ENCODE assay signal across 23 cellular contexts in genomic region chr1:26368486-26368885, GRCh38. TPM values are rescaled to one million over a fixed set of nuclear protein-coding genes. Genes with fewer than 3 reads are reported as not detected.
DNase-seq lines count a peak whose midpoint lies in the region; ATAC-seq, FAIRE-seq and TF ChIP-seq lines count a peak whose summit lies in the region.
"Had no signal": no experiment of that assay in that cellular context is flagged by ENCODE, and none has a peak within 500 bp of the region (broad histone marks: within the 10 kb centered on the region; RNA-seq: fewer than 3 reads in every experiment).

No MANE protein-coding gene starts in this region.

- H3K27me3 ChIP-seq in HepG2 (ENCODE audit: control insufficient read depth in 1 of 2, insufficient read depth in 2 of 2, low read length in 2 of 2) (peaks cover 3 to 7% of the 10 kb centered on the region in 2 experiments; a peak in 2 of 5 replicates), right lobe of liver (no peaks in the 10 kb centered on the region), stomach (peaks cover 0 to 61% (median 4%) of the 10 kb centered on the region in 3 donors)
- H3K27me3 ChIP-seq: BE2C had no signal

- in situ Hi-C loops in HepG2 (cut with HindIII; ENCODE audit: extremely low pct_ligation_motif_present, low pct_unique_long_range_greater_than_20kb): no loop called here

- H3K36me3 Mint-ChIP-seq in T-cell: no peaks in the 10 kb centered on the region
- peaks cover 0 to 9% (median 0%) of the 10 kb centered on the region in 3 donors for H3K36me3 Mint-ChIP-seq in immature natural killer cell

- H3K4me2 ChIP-seq in HepG2 (ENCODE audit: low read depth, low read length): no peak overlapping the region
- H3K4me2 ChIP-seq: GM23338 had no signal

- H3K27ac Mint-ChIP-seq in T-cell (peak overlapping the region; percentile 58 to 61), immature natural killer cell (no peak overlapping the region)
- H3K27ac Mint-ChIP-seq: GM23338, HFFc6, IgD-negative memory B cell had no signal

- intact Hi-C loops in HepG2 (cut with micrococcal nuclease; ENCODE audit: unreplicated experiment): no loop called here
- intact Hi-C loops in right lobe of liver (cut with DNase I): loop anchor here (10.0 kb wide), 2 partner anchors 74 to 84 kb away; partner anchors contain the start of gene SH3BGRL3 (in 1 of the 2)
- intact Hi-C loops in stomach (cut with DNase I; ENCODE audit: low total_unique reads): no loop called here

- no peak overlapping the region for H3K4me3 ChIP-seq in HepG2 (replicated peaks in 1 of 3; ENCODE audit: insufficient read depth in 1 of 3, low read depth in 2 of 3, low read length in 3 of 3)
- no peak overlapping the region for H3K4me3 ChIP-seq in right lobe of liver
- no peak overlapping the region for H3K4me3 ChIP-seq in HEK293 (ENCODE audit: low read depth, low read length)
- no peak overlapping the region for H3K4me3 ChIP-seq in stomach
- H3K4me3 ChIP-seq: GM23338 had no signal

- no peak for DNase-seq in HepG2 (ENCODE audit: low spot score)
- DNase-seq in right lobe of liver: no peak
- no peak for DNase-seq in T-cell
- DNase-seq in immature natural killer cell: no peak
- DNase-seq in epidermal melanocyte (ENCODE audit: insufficient read length, low spot score): no peak
- DNase-seq in stomach: no peak
- DNase-seq: ACHN; BE2C; C1 segment of cervical spinal cord; CD4-positive, CD25-positive, alpha-beta regulatory T cell; DMS153; DMS79; GF-D8; HCEC 1CT; HFFc6 had no signal

- H3K27me3 Mint-ChIP-seq in T-cell (no peaks in the 10 kb centered on the region), immature natural killer cell (ENCODE audit: low read depth in 3 of 3) (peaks cover 10 to 38% (median 14%) of the 10 kb centered on the region in 3 donors)

- no peak for TF ChIP-seq RAD21 in HepG2 (CRISPR knock-in tag; IDR thresholded peaks at IDR 0.05)

- H2AFZ ChIP-seq in HepG2 (ENCODE audit: low read length): no peak overlapping the region
- H2AFZ ChIP-seq: GM23338 had no signal

- POLR2A ChIA-PET in HepG2 (lab: Yijun Ruan, JAX) (no interaction called here), HEK293 (lab: Yijun Ruan, JAX) (no interaction called here), T-cell (lab: Charles Lee) (no interaction called here)

- TF ChIP-seq EP300 in HepG2 (IDR thresholded peaks at IDR 0.05; ENCODE audit: low read depth in 2 of 2, low read length in 2 of 2) (no peak), HepG2 (CRISPR knock-in tag; IDR thresholded peaks at IDR 0.05; ENCODE audit: borderline replicate concordance) (no peak), stomach (IDR thresholded peaks at IDR 0.05) (no peak)

- H3K27ac ChIP-seq in HepG2 (ENCODE audit: extremely low read length, insufficient read depth, low read length) (no peak overlapping the region), right lobe of liver (no peak overlapping the region), HEK293 (ENCODE audit: extremely low read depth, low read depth, low read length) (no peak overlapping the region), stomach (no peak overlapping the region)
- H3K27ac ChIP-seq: HL-60 had no signal

- TF ChIP-seq CTCF in HepG2 (CRISPR knock-in tag; IDR thresholded peaks at IDR 0.05) (no peak), right lobe of liver (IDR thresholded peaks at IDR 0.05) (no peak), HEK293 (tag by site-specific recombination; IDR thresholded peaks at IDR 0.05) (no peak), stomach (IDR thresholded peaks at IDR 0.05) (no peak)

- no peak overlapping the region for H3K9ac ChIP-seq in HepG2 (ENCODE audit: insufficient read depth, low read depth, low read length)

- H3K9me3 ChIP-seq in HepG2 (ENCODE audit: low read length) (no peaks in the 10 kb centered on the region), right lobe of liver (no peaks in the 10 kb centered on the region), HEK293 (ENCODE audit: control insufficient read depth, insufficient read depth, low read depth, low read length) (no peaks in the 10 kb centered on the region), stomach (no peaks in the 10 kb centered on the region)
- H3K9me3 ChIP-seq: BE2C had no signal

- 65% methylated on average over 3 of the region's 3 CpGs for WGBS in HepG2 (ENCODE audit: low lambda C conversion rate)
- WGBS in right lobe of liver (ENCODE audit: insufficient coverage, low coverage, low lambda C conversion rate, missing lambda C conversion rate): 90% methylated on average over 3 of the region's 3 CpGs
- 92 to 96% (median 95%) methylated on average over 3 of the region's 3 CpGs for WGBS in stomach, 5 donors

- CTCF ChIA-PET in HepG2 (lab: Yijun Ruan, JAX; ENCODE audit: low intra/inter-chr PET ratio, low total read pairs): no interaction called here
- CTCF ChIA-PET in HEK293 (lab: Yijun Ruan, JAX): interaction anchor here (0.6 to 1.8 kb wide), 2 partner anchors 47 to 135 kb away, joined by 3 to 7 read pairs; partner anchors contain the start of gene CEP85
- CTCF ChIA-PET in T-cell (lab: Charles Lee): no interaction called here

- TF ChIP-seq POLR2A in HepG2 (IDR thresholded peaks at IDR 0.05; ENCODE audit: insufficient read depth in 1 of 2, low read depth in 2 of 2, low read length in 2 of 2) (no peak), right lobe of liver (IDR thresholded peaks at IDR 0.05) (no peak), stomach (IDR thresholded peaks at IDR 0.05) (no peak)

- H3K4me1 Mint-ChIP-seq in T-cell (peaks cover 56 to 73% (median 61%) of the 10 kb centered on the region in 3 donors), immature natural killer cell (peaks cover 52 to 72% of the 10 kb centered on the region in 2 donors)

- H3K36me3 ChIP-seq in HepG2 (replicated peaks in 1 of 2; ENCODE audit: control insufficient read depth in 1 of 2, insufficient read depth in 2 of 2, low read length in 2 of 2): no peaks in the 10 kb centered on the region; a peak in 1 of 5 replicates
- H3K36me3 ChIP-seq in right lobe of liver: no peaks in the 10 kb centered on the region
- no peaks in the 10 kb centered on the region for H3K36me3 ChIP-seq in HEK293 (ENCODE audit: control insufficient read depth in 2 of 2, insufficient read depth in 1 of 2, low read length in 2 of 2)
- no peaks in the 10 kb centered on the region for H3K36me3 ChIP-seq in stomach
- H3K36me3 ChIP-seq: BE2C had no signal

- ATAC-seq in HepG2 (no peak), right lobe of liver (no peak), T-cell (replicated peaks in 1 of 4) (no peak)
- ATAC-seq: GM23338 had no signal

- peaks cover 21% of the 10 kb centered on the region for H3K4me1 ChIP-seq in HepG2 (ENCODE audit: insufficient read depth, low read length)
- no peaks in the 10 kb centered on the region for H3K4me1 ChIP-seq in right lobe of liver
- no peaks in the 10 kb centered on the region for H3K4me1 ChIP-seq in HEK293 (ENCODE audit: control insufficient read depth, insufficient read depth, low read length)
- peaks cover 0 to 8% (median 0%) of the 10 kb centered on the region in 4 donors for H3K4me1 ChIP-seq in stomach
- H3K4me1 ChIP-seq: BE2C had no signal

- FAIRE-seq in HepG2 (lab: Jason Lieb, UNC): no peak
- FAIRE-seq: A204.1, H54 had no signal

- no peaks in the 10 kb centered on the region for H4K20me1 ChIP-seq in HepG2 (ENCODE audit: insufficient read depth, low read length)

- H3K9me3 Mint-ChIP-seq in T-cell: no peaks in the 10 kb centered on the region
- H3K9me3 Mint-ChIP-seq in immature natural killer cell: peaks cover 0 to 4% (median 0%) of the 10 kb centered on the region in 6 donors
- H3K9me3 Mint-ChIP-seq: GM23338, IgD-negative memory B cell had no signal

- BruUV-seq in HepG2 (replicated peaks; lab: Mats Ljungman, UMichigan): no TSS peak

- no peaks in the 10 kb centered on the region for H3K79me2 ChIP-seq in HepG2 (ENCODE audit: insufficient read depth, low read length)

- H3K4me3 Mint-ChIP-seq in T-cell: peak overlapping the region in 1 of 3 donors; percentile 31
- H3K4me3 Mint-ChIP-seq in immature natural killer cell: peak overlapping the region in 3 of 5 donors; percentile 33 to 50 (median 38)
- H3K4me3 Mint-ChIP-seq: GM23338, HFFc6 had no signal

RNA-seq across cellular contexts. Expression of gene ZNF683, which starts 4.1 kb away (rescaled TPM):
- total RNA-seq in HepG2 (2016; rRNA removed; fragmentation: Illumina TruSeq; extraction: Trizol) (not detected in 2 replicates), right lobe of liver (under 1 TPM in 1 of 6 experiments, not detected in 5; 0.19 TPM), T-cell (10 to 100 TPM in 2 of 5 donors, 1 to 10 TPM in 2, under 1 TPM in 1; 0.32 to 23.1 (median 5.3) TPM), stomach (1 to 10 TPM in 1 of 5 donors, not detected in 4; 3.6 TPM)
- not detected in 2 replicates for total RNA-seq in HepG2 (2016; cell fraction: cytosol; rRNA removed; fragmentation: Illumina TruSeq; extraction: Trizol; ENCODE audit: low read depth)
- total RNA-seq in HepG2 (2016; cell fraction: insoluble cytoplasmic fraction; rRNA removed; fragmentation: Illumina TruSeq; extraction: Trizol): not detected in 2 replicates
- total RNA-seq in HepG2 (2016; cell fraction: membrane; rRNA removed; fragmentation: Illumina TruSeq; extraction: Trizol): not detected in 2 replicates
- total RNA-seq in HepG2 (2016; cell fraction: nucleus; rRNA removed; fragmentation: Illumina TruSeq; extraction: Trizol): not detected in 2 replicates
- polyA plus RNA-seq in HepG2 (2011; rRNA removed) (not detected in 2 replicates), immature natural killer cell (10 to 100 TPM in 2 of 3 donors, 1 to 10 TPM in 1; 4.1 to 61.3 (median 24.2) TPM), stomach (1 to 10 TPM in 1 of 3 donors, under 1 TPM in 2; 0.25 to 1.5 (median 0.28) TPM)
- not detected in 2 replicates for polyA plus RNA-seq in HepG2 (2011; cell fraction: cytosol; rRNA removed)
- polyA plus RNA-seq in HepG2 (2011; cell fraction: nucleus; rRNA removed): not detected in 2 replicates
- polyA plus RNA-seq in HepG2 (2012): not detected in 2 replicates
- not detected in 2 replicates for polyA plus RNA-seq in HepG2 (2016; cell fraction: cytosol; fragmentation: Illumina TruSeq; extraction: Trizol; ENCODE audit: low read depth)
- not detected in 2 replicates for polyA plus RNA-seq in HepG2 (2016; cell fraction: insoluble cytoplasmic fraction; fragmentation: Illumina TruSeq; extraction: Trizol; ENCODE audit: low read depth)
- not detected in 2 replicates for polyA plus RNA-seq in HepG2 (2016; cell fraction: membrane; fragmentation: Illumina TruSeq; extraction: Trizol; ENCODE audit: low read depth)
- polyA plus RNA-seq in HepG2 (2016; cell fraction: nucleus; fragmentation: Illumina TruSeq; extraction: Trizol; ENCODE audit: insufficient read depth, low read depth): not detected in 2 replicates
- not detected in 2 replicates for polyA minus RNA-seq in HepG2 (2011; rRNA and poly(A)+ RNA removed; ENCODE audit: low replicate concordance)
- not detected in 2 replicates for polyA minus RNA-seq in HepG2 (2011; cell fraction: cytosol; rRNA and poly(A)+ RNA removed)
- not detected in 2 replicates for polyA minus RNA-seq in HepG2 (2011; cell fraction: nucleus; rRNA and poly(A)+ RNA removed)
- total RNA-seq: CD4-positive, CD25-positive, alpha-beta regulatory T cell; Daoy; GM23338; HFFc6; HT1080 had no signal
- polyA plus RNA-seq: GM23338 had no signal

RNA-seq across cellular contexts. Expression of gene CRYBG2, which starts 14.6 kb away (rescaled TPM):
- total RNA-seq in HepG2 (2016; rRNA removed; fragmentation: Illumina TruSeq; extraction: Trizol) (0.39 and 1.3 TPM in 2 replicates), right lobe of liver (1 to 10 TPM in 2 of 6 experiments, under 1 TPM in 1, not detected in 3; 0.81 to 1.9 (median 1.7) TPM), T-cell (1 to 10 TPM; 3.0 to 7.3 (median 5.1) TPM), stomach (10 to 100 TPM in 1 of 5 donors, 1 to 10 TPM in 3, under 1 TPM in 1; 0.92 to 12.7 (median 2.3) TPM)
- 0.18 TPM in 1 of 2 replicates, not detected in the other for total RNA-seq in HepG2 (2016; cell fraction: cytosol; rRNA removed; fragmentation: Illumina TruSeq; extraction: Trizol; ENCODE audit: low read depth)
- 0.86 and 1.1 TPM in 2 replicates for total RNA-seq in HepG2 (2016; cell fraction: insoluble cytoplasmic fraction; rRNA removed; fragmentation: Illumina TruSeq; extraction: Trizol)
- total RNA-seq in HepG2 (2016; cell fraction: membrane; rRNA removed; fragmentation: Illumina TruSeq; extraction: Trizol): 0.48 and 0.87 TPM in 2 replicates
- 2.3 TPM in 2 replicates for total RNA-seq in HepG2 (2016; cell fraction: nucleus; rRNA removed; fragmentation: Illumina TruSeq; extraction: Trizol)
- polyA plus RNA-seq in HepG2 (2011; rRNA removed) (2.9 and 4.7 TPM in 2 replicates), immature natural killer cell (1 to 10 TPM in 2 of 3 donors, not detected in 1; 1.2 to 1.3 TPM), stomach (10 to 100 TPM in 1 of 3 donors, 1 to 10 TPM in 1, under 1 TPM in 1; 0.15 to 66.8 (median 4.0) TPM)
- polyA plus RNA-seq in HepG2 (2011; cell fraction: cytosol; rRNA removed): 2.0 and 2.5 TPM in 2 replicates
- 16.5 and 19.4 TPM in 2 replicates for polyA plus RNA-seq in HepG2 (2011; cell fraction: nucleus; rRNA removed)
- polyA plus RNA-seq in HepG2 (2012): 2.7 and 3.8 TPM in 2 replicates
- polyA plus RNA-seq in HepG2 (2016; cell fraction: cytosol; fragmentation: Illumina TruSeq; extraction: Trizol; ENCODE audit: low read depth): 0.12 and 0.98 TPM in 2 replicates
- 1.7 and 1.8 TPM in 2 replicates for polyA plus RNA-seq in HepG2 (2016; cell fraction: insoluble cytoplasmic fraction; fragmentation: Illumina TruSeq; extraction: Trizol; ENCODE audit: low read depth)
- polyA plus RNA-seq in HepG2 (2016; cell fraction: membrane; fragmentation: Illumina TruSeq; extraction: Trizol; ENCODE audit: low read depth): 0.48 and 0.79 TPM in 2 replicates
- 3.4 and 8.9 TPM in 2 replicates for polyA plus RNA-seq in HepG2 (2016; cell fraction: nucleus; fragmentation: Illumina TruSeq; extraction: Trizol; ENCODE audit: insufficient read depth, low read depth)
- polyA minus RNA-seq in HepG2 (2011; rRNA and poly(A)+ RNA removed; ENCODE audit: low replicate concordance): 3.5 and 7.2 TPM in 2 replicates
- polyA minus RNA-seq in HepG2 (2011; cell fraction: cytosol; rRNA and poly(A)+ RNA removed): 3.4 and 5.1 TPM in 2 replicates
- 7.6 and 9.4 TPM in 2 replicates for polyA minus RNA-seq in HepG2 (2011; cell fraction: nucleus; rRNA and poly(A)+ RNA removed)
- total RNA-seq: HFFc6 had no signal

RNA-seq across cellular contexts. Expression of gene LIN28A, which starts 42.1 kb away (rescaled TPM):
- total RNA-seq in HepG2 (2016; rRNA removed; fragmentation: Illumina TruSeq; extraction: Trizol) (0.04 TPM in 1 of 2 replicates, not detected in the other), right lobe of liver (under 1 TPM in 1 of 6 experiments, not detected in 5; 0.09 TPM), T-cell (1 to 10 TPM in 2 of 5 donors, under 1 TPM in 1, not detected in 2; 0.95 to 1.3 (median 1.1) TPM), stomach (not detected)
- not detected in 2 replicates for total RNA-seq in HepG2 (2016; cell fraction: cytosol; rRNA removed; fragmentation: Illumina TruSeq; extraction: Trizol; ENCODE audit: low read depth)
- 0.02 TPM in 1 of 2 replicates, not detected in the other for total RNA-seq in HepG2 (2016; cell fraction: insoluble cytoplasmic fraction; rRNA removed; fragmentation: Illumina TruSeq; extraction: Trizol)
- total RNA-seq in HepG2 (2016; cell fraction: membrane; rRNA removed; fragmentation: Illumina TruSeq; extraction: Trizol): not detected in 2 replicates
- not detected in 2 replicates for total RNA-seq in HepG2 (2016; cell fraction: nucleus; rRNA removed; fragmentation: Illumina TruSeq; extraction: Trizol)
- polyA plus RNA-seq in HepG2 (2011; rRNA removed) (0.01 TPM in 1 of 2 replicates, not detected in the other), immature natural killer cell (not detected), stomach (not detected)
- 0.01 TPM in 1 of 2 replicates, not detected in the other for polyA plus RNA-seq in HepG2 (2011; cell fraction: cytosol; rRNA removed)
- 0.05 and 0.07 TPM in 2 replicates for polyA plus RNA-seq in HepG2 (2011; cell fraction: nucleus; rRNA removed)
- polyA plus RNA-seq in HepG2 (2012): 0.05 TPM in 1 of 2 replicates, not detected in the other
- polyA plus RNA-seq in HepG2 (2016; cell fraction: cytosol; fragmentation: Illumina TruSeq; extraction: Trizol; ENCODE audit: low read depth): not detected in 2 replicates
- polyA plus RNA-seq in HepG2 (2016; cell fraction: insoluble cytoplasmic fraction; fragmentation: Illumina TruSeq; extraction: Trizol; ENCODE audit: low read depth): not detected in 2 replicates
- polyA plus RNA-seq in HepG2 (2016; cell fraction: membrane; fragmentation: Illumina TruSeq; extraction: Trizol; ENCODE audit: low read depth): not detected in 2 replicates
- polyA plus RNA-seq in HepG2 (2016; cell fraction: nucleus; fragmentation: Illumina TruSeq; extraction: Trizol; ENCODE audit: insufficient read depth, low read depth): not detected in 2 replicates
- polyA minus RNA-seq in HepG2 (2011; rRNA and poly(A)+ RNA removed; ENCODE audit: low replicate concordance): 0.04 TPM in 1 of 2 replicates, not detected in the other
- not detected in 2 replicates for polyA minus RNA-seq in HepG2 (2011; cell fraction: cytosol; rRNA and poly(A)+ RNA removed)
- polyA minus RNA-seq in HepG2 (2011; cell fraction: nucleus; rRNA and poly(A)+ RNA removed): not detected in 2 replicates
- total RNA-seq: CD4-positive, CD25-positive, alpha-beta regulatory T cell; Daoy; HFFc6; HT1080 had no signal
- polyA plus RNA-seq: CD4-positive, CD25-positive, alpha-beta regulatory T cell; IgD-negative memory B cell had no signal

RNA-seq across cellular contexts. Expression of gene CD52, which starts 50.7 kb away (rescaled TPM):
- total RNA-seq in HepG2 (2016; rRNA removed; fragmentation: Illumina TruSeq; extraction: Trizol) (not detected in 2 replicates), right lobe of liver (10 to 100 TPM in 2 of 6 experiments, 1 to 10 TPM in 4; 2.8 to 17.6 (median 8.5) TPM), T-cell (1,000 to 10,000 TPM in 4 of 5 donors, 100 to 1,000 TPM in 1; 994 to 1,121 (median 1,054) TPM), stomach (10 to 100 TPM in 2 of 5 donors, 1 to 10 TPM in 1, not detected in 2; 5.1 to 15.2 (median 10.7) TPM)
- not detected in 2 replicates for total RNA-seq in HepG2 (2016; cell fraction: cytosol; rRNA removed; fragmentation: Illumina TruSeq; extraction: Trizol; ENCODE audit: low read depth)
- not detected in 2 replicates for total RNA-seq in HepG2 (2016; cell fraction: insoluble cytoplasmic fraction; rRNA removed; fragmentation: Illumina TruSeq; extraction: Trizol)
- not detected in 2 replicates for total RNA-seq in HepG2 (2016; cell fraction: membrane; rRNA removed; fragmentation: Illumina TruSeq; extraction: Trizol)
- total RNA-seq in HepG2 (2016; cell fraction: nucleus; rRNA removed; fragmentation: Illumina TruSeq; extraction: Trizol): not detected in 2 replicates
- polyA plus RNA-seq in HepG2 (2011; rRNA removed) (0.32 and 0.93 TPM in 2 replicates), immature natural killer cell (1,000 to 10,000 TPM; 3,509 to 3,975 (median 3,639) TPM), stomach (10 to 100 TPM; 27.3 to 68.2 (median 48.7) TPM)
- polyA plus RNA-seq in HepG2 (2011; cell fraction: cytosol; rRNA removed): 0.81 TPM in 2 replicates
- not detected in 2 replicates for polyA plus RNA-seq in HepG2 (2011; cell fraction: nucleus; rRNA removed)
- polyA plus RNA-seq in HepG2 (2012): not detected in 2 replicates
- not detected in 2 replicates for polyA plus RNA-seq in HepG2 (2016; cell fraction: cytosol; fragmentation: Illumina TruSeq; extraction: Trizol; ENCODE audit: low read depth)
- polyA plus RNA-seq in HepG2 (2016; cell fraction: insoluble cytoplasmic fraction; fragmentation: Illumina TruSeq; extraction: Trizol; ENCODE audit: low read depth): not detected in 2 replicates
- polyA plus RNA-seq in HepG2 (2016; cell fraction: membrane; fragmentation: Illumina TruSeq; extraction: Trizol; ENCODE audit: low read depth): not detected in 2 replicates
- not detected in 2 replicates for polyA plus RNA-seq in HepG2 (2016; cell fraction: nucleus; fragmentation: Illumina TruSeq; extraction: Trizol; ENCODE audit: insufficient read depth, low read depth)
- polyA minus RNA-seq in HepG2 (2011; rRNA and poly(A)+ RNA removed; ENCODE audit: low replicate concordance): 0.44 and 1.2 TPM in 2 replicates
- polyA minus RNA-seq in HepG2 (2011; cell fraction: cytosol; rRNA and poly(A)+ RNA removed): not detected in 2 replicates
- not detected in 2 replicates for polyA minus RNA-seq in HepG2 (2011; cell fraction: nucleus; rRNA and poly(A)+ RNA removed)
- total RNA-seq: Daoy, GM23338, HFFc6, HT1080 had no signal

Comparison
In these comparisons a context has a peak if more than half of its experiments do, and no peak if none do; other contexts are left out.
1. intact Hi-C loops: an anchor here in right lobe of liver (10.0 kb wide); none called in HepG2 and stomach.
2. H3K27ac Mint-ChIP-seq: peak in T-cell (2 of 2); none in immature natural killer cell (0 of 6).
3. Of the 63 proteins assayed by ChIP-seq in both HepG2 and HEK293: peak only in HepG2: ZNF629; only in HEK293: ZNF121; in both: none; in neither: 61.